In genomic region chr10:125056161-125057132, GRCh38 we compare ENCODE assay signal across 12 cellular contexts.
DNase-seq lines count a peak whose midpoint lies in the region; ATAC-seq and TF ChIP-seq lines count a peak whose summit lies in the region.
"Had no signal": no experiment of that assay in that cellular context is flagged by ENCODE, and none has a peak within 500 bp of the region (broad histone marks: within the 10 kb centered on the region; RNA-seq: fewer than 3 reads in every experiment).

No MANE protein-coding gene starts in this region.

- no peaks in the 10 kb centered on the region for H3K36me3 ChIP-seq in transverse colon

- peaks cover 48 to 66% (median 56%) of the 10 kb centered on the region in 4 donors for H3K4me1 ChIP-seq in transverse colon

- TF ChIP-seq POLR2A in transverse colon (IDR thresholded peaks at IDR 0.05), result no peak

- WGBS in transverse colon (ENCODE audit: low coverage in 1 of 2), 2 donors, result 71 to 85% methylated on average over 4 to 19 of the region's 21 CpGs

- peak overlapping the region; percentile 32 to 76 for H3K27ac Mint-ChIP-seq in natural killer cell treated with Interleukin-12 subunit alpha and Interleukin-12 subunit beta and Interleukin-15 and Interleukin-18, amount 100 ng/mL, for 72 hours

- no peaks in the 10 kb centered on the region for H3K27me3 ChIP-seq in transverse colon

- no peaks in the 10 kb centered on the region for H3K27me3 Mint-ChIP-seq in natural killer cell treated with Interleukin-12 subunit alpha and Interleukin-12 subunit beta and Interleukin-15 and Interleukin-18, amount 100 ng/mL, for 72 hours

- no peaks in the 10 kb centered on the region for H3K9me3 Mint-ChIP-seq in natural killer cell treated with Interleukin-12 subunit alpha and Interleukin-12 subunit beta and Interleukin-15 and Interleukin-18, amount 100 ng/mL, for 72 hours

- DNase-seq in NCI-H510A treated with DMSO at 0.1 percent for 48 hours (lab: John Stamatoyannopoulos, UW) (peak; percentile 7), NCI-H510A (lab: John Stamatoyannopoulos, UW) (no peak), epithelial cell of esophagus (ENCODE audit: low read depth) (peak; percentile 48), transverse colon (no peak), dedifferentiated amniotic fluid mesenchymal stem cell (ENCODE audit: extremely low spot score) (no peak)
- no peak for DNase-seq in natural killer cell treated with Interleukin-12 subunit alpha and Interleukin-12 subunit beta and Interleukin-15 and Interleukin-18, amount 100 ng/mL, for 72 hours (ENCODE audit: low spot score)
- DNase-seq: 8988T; activated T-cell treated with anti-CD3 and anti-CD28 coated beads, Interleukin-2, amount 50 U/mL, for 48 hours; GF-D8; NCI-H524 treated with DMSO at 0.1 percent for 48 hours had no signal

- no peak for ATAC-seq in natural killer cell treated with Interleukin-12 subunit alpha and Interleukin-12 subunit beta and Interleukin-15 and Interleukin-18, amount 100 ng/mL, for 72 hours
- ATAC-seq in HG03432 (IDR thresholded peaks at IDR 0.05; ENCODE audit: unreplicated experiment) (no peak), HG02970 (IDR thresholded peaks at IDR 0.05; ENCODE audit: low FRiP score, unreplicated experiment) (no peak)

- peak overlapping the region; percentile 42 for H3K4me3 Mint-ChIP-seq in natural killer cell treated with Interleukin-12 subunit alpha and Interleukin-12 subunit beta and Interleukin-15 and Interleukin-18, amount 100 ng/mL, for 72 hours

- in situ Hi-C loops in transverse colon (cut with MboI; ENCODE audit: low pct_ligation_motif_present in 1 of 4, low pct_unique_long_range_greater_than_20kb in 1 of 4, low sequenced_read_pairs in 3 of 4), result loop anchor here in 1 of 4 donors (25.0 kb wide), 1 partner anchor 106 kb away; the partner anchor contains the start of gene CTBP2

- peak overlapping the region; percentile 81 to 91 (median 86) for H3K27ac ChIP-seq in transverse colon

- intact Hi-C loops in transverse colon (cut with DNase I; ENCODE audit: low total_unique reads), result loop anchor here (10.0 kb wide), 1 partner anchor 142 kb away; no protein-coding TSS in a partner anchor

- TF ChIP-seq CTCF in epithelial cell of esophagus (IDR thresholded peaks at IDR 0.05; ENCODE audit: insufficient read depth, low read depth, low read length, missing control alignments) (no peak), transverse colon (IDR thresholded peaks at IDR 0.05) (no peak)

- TF ChIP-seq EP300 in transverse colon (IDR thresholded peaks at IDR 0.05; ENCODE audit: low read depth), result no peak

- H3K4me3 ChIP-seq in epithelial cell of esophagus (ENCODE audit: low read length) (no peak overlapping the region), transverse colon (no peak overlapping the region)

- no peaks in the 10 kb centered on the region for H3K9me3 ChIP-seq in transverse colon

- peaks cover 39 to 71% of the 10 kb centered on the region in 2 donors for H3K4me1 Mint-ChIP-seq in natural killer cell treated with Interleukin-12 subunit alpha and Interleukin-12 subunit beta and Interleukin-15 and Interleukin-18, amount 100 ng/mL, for 72 hours (ENCODE audit: low read depth in 2 of 2)

- H3K36me3 Mint-ChIP-seq in natural killer cell treated with Interleukin-12 subunit alpha and Interleukin-12 subunit beta and Interleukin-15 and Interleukin-18, amount 100 ng/mL, for 72 hours, result no peaks in the 10 kb centered on the region

Comparison
In these comparisons a context has a peak if more than half of its experiments do, and no peak if none do; other contexts are left out.
1. DNase-seq: peak in NCI-H510A treated with DMSO at 0.1 percent for 48 hours (single experiment) and epithelial cell of esophagus (single experiment); none in NCI-H510A (single experiment), natural killer cell treated with Interleukin-12 subunit alpha and Interleukin-12 subunit beta and Interleukin-15 and Interleukin-18, amount 100 ng/mL, for 72 hours (single experiment), transverse colon (single experiment) and dedifferentiated amniotic fluid mesenchymal stem cell (single experiment).